ENCODE assay signal across 8 cellular contexts in the genomic region with DNA sequence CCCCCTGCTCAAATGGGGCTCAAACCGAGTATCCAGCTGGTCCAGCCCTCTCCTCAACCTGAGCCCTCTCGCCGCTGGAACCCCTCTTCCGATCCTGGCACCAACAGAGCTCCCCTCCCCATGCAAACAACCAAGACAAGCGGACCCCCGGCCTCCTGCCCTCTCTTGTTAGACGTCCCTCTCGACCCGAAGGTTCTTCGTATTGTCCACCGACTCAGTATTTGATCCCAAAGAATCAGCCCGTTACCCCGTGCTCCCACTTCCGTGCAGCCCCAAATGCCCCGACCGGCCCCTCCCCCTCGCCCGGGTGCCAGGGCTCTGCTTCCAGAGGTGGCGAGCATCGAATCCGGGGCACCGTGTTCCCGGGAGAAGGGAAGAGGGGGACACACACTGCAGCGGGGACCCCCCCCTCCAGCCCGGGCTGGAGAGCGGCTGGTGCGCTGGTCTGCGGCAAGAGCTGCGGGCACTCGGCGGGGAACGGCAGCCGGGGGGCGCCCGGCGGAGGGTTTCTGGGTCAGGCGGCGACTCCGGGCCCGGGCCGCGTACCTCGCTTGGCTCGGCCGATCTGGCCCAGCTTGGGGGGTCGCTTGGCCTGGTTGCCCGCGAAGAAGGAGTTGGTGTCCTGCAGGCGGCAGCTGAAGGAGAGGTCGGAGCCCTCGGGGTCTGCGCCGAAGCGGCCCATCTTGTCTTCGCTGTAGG. TPM values are rescaled to one million over a fixed set of nuclear protein-coding genes. Genes with fewer than 3 reads are reported as not detected.
DNase-seq lines count a peak whose midpoint lies in the region; ATAC-seq, FAIRE-seq and TF ChIP-seq lines count a peak whose summit lies in the region.

No MANE protein-coding gene starts in this region.

- H3K4me2 ChIP-seq in SK-N-SH: peak overlapping the region; percentile 95

- H3K27me3 Mint-ChIP-seq in activated CD4-positive, alpha-beta T cell treated with anti-CD3 and anti-CD28 coated beads for 36 hours: peaks cover 28% of the 10 kb centered on the region

- POLR2A ChIA-PET in activated CD4-positive, alpha-beta T cell treated with anti-CD3 and anti-CD28 coated beads for 36 hours (lab: Charles Lee): no interaction called here
- POLR2A ChIA-PET in SK-N-SH (lab: Yijun Ruan, JAX): interaction anchor here (1.2 to 1.4 kb wide), 2 partner anchors 102 to 376 kb away, joined by 3 read pairs; a partner anchor contains a TSS
- POLR2A ChIA-PET in GM10248 (lab: Yijun Ruan, JAX): interaction anchor here (0.6 kb wide), 1 partner anchor 26 kb away, joined by 6 read pairs; no protein-coding TSS in a partner anchor

- H3K36me3 ChIP-seq in SK-N-SH (replicated peaks in 1 of 2; ENCODE audit: control insufficient read depth in 1 of 2, insufficient read depth in 2 of 2, low read length in 1 of 2): no peaks in the 10 kb centered on the region
- H3K36me3 ChIP-seq in esophagus squamous epithelium: peaks cover 0 to 16% (median 4%) of the 10 kb centered on the region in 3 donors
- H3K36me3 ChIP-seq in small intestine (ENCODE audit: control insufficient read depth in 2 of 2, insufficient read depth in 2 of 2, low read length in 2 of 2): no peaks in the 10 kb centered on the region

- intact Hi-C loops in activated CD4-positive, alpha-beta T cell treated with anti-CD3 and anti-CD28 coated beads for 36 hours (cut with DNase I, micrococcal nuclease): loop anchor here (1.0 to 10.0 kb wide), 5 partner anchors 10 to 836 kb away; a partner anchor contains a TSS
- intact Hi-C loops in esophagus squamous epithelium (cut with DNase I): no loop called here

- 3% methylated on average over 15 of the region's 55 CpGs for WGBS in SK-N-SH (ENCODE audit: low lambda C conversion rate)
- 3 to 5% methylated on average over 9 to 15 of the region's 55 CpGs for WGBS in esophagus squamous epithelium, 2 donors
- WGBS in small intestine, 3 donors: 1 to 2% (median 2%) methylated on average over 49 to 55 of the region's 55 CpGs

- H3K9me3 Mint-ChIP-seq in activated CD4-positive, alpha-beta T cell treated with anti-CD3 and anti-CD28 coated beads for 36 hours (ENCODE audit: low read depth): no peaks in the 10 kb centered on the region

- no peak for TF ChIP-seq RAD21 in SK-N-SH (IDR thresholded peaks at IDR 0.05; ENCODE audit: low read length)

- H3K4me1 Mint-ChIP-seq in activated CD4-positive, alpha-beta T cell treated with anti-CD3 and anti-CD28 coated beads for 36 hours: peaks cover 23% of the 10 kb centered on the region

- no peaks in the 10 kb centered on the region for H3K9me2 ChIP-seq in SK-N-SH

- peak overlapping the region; percentile 81 for H2AFZ ChIP-seq in SK-N-SH (ENCODE audit: low read depth)

- no peaks in the 10 kb centered on the region for H3K79me2 ChIP-seq in SK-N-SH (ENCODE audit: insufficient read depth)

- H3K4me3 ChIP-seq in SK-N-SH (ENCODE audit: low read depth in 2 of 2, low read length in 1 of 2): peak overlapping the region; percentile 54 to 80
- H3K4me3 ChIP-seq in esophagus squamous epithelium: peak overlapping the region; percentile 35 to 70 (median 46)
- peak overlapping the region; percentile 48 to 57 for H3K4me3 ChIP-seq in small intestine (ENCODE audit: low read depth in 1 of 2, low read length in 2 of 2)

- TF ChIP-seq EP300 in SK-N-SH (IDR thresholded peaks at IDR 0.05; ENCODE audit: borderline replicate concordance in 1 of 2, low read depth in 1 of 2, low read length in 1 of 2): no peak

- peaks cover 0 to 22% of the 10 kb centered on the region in 2 experiments; a peak in 1 of 4 replicates for H3K4me1 ChIP-seq in SK-N-SH (ENCODE audit: control insufficient read depth in 1 of 2, insufficient read depth in 2 of 2, low read depth in 1 of 2, low read length in 1 of 2)
- peaks cover 23 to 37% (median 31%) of the 10 kb centered on the region in 3 donors for H3K4me1 ChIP-seq in esophagus squamous epithelium
- H3K4me1 ChIP-seq in small intestine (ENCODE audit: control insufficient read depth in 2 of 2, insufficient read depth in 1 of 2, low read depth in 1 of 2, low read length in 1 of 2): peaks cover 0 to 11% of the 10 kb centered on the region in 2 donors

- H3K36me3 Mint-ChIP-seq in activated CD4-positive, alpha-beta T cell treated with anti-CD3 and anti-CD28 coated beads for 36 hours (ENCODE audit: low read depth): peaks cover 12% of the 10 kb centered on the region

- TF ChIP-seq CTCF in SK-N-SH (IDR thresholded peaks at IDR 0.05): no peak
- TF ChIP-seq CTCF in esophagus squamous epithelium (IDR thresholded peaks at IDR 0.05): no peak
- no peak for TF ChIP-seq CTCF in GM10248 (IDR thresholded peaks at IDR 0.05; ENCODE audit: control extremely low read depth, extremely low read depth, low read depth, missing control alignments)

- CTCF ChIA-PET in activated CD4-positive, alpha-beta T cell treated with anti-CD3 and anti-CD28 coated beads for 36 hours (lab: Charles Lee): interaction anchor here (0.6 to 2.0 kb wide), 4 partner anchors 10 to 555 kb away, joined by 3 to 10 read pairs (median 6); a partner anchor contains a TSS
- CTCF ChIA-PET in SK-N-SH (lab: Yijun Ruan, JAX) (interaction anchor here (1.0 to 4.1 kb wide), 6 partner anchors 11 to 365 kb away, joined by 3 to 25 read pairs (median 6); a partner anchor contains a TSS), GM10248 (lab: Yijun Ruan, JAX) (interaction anchor here (1.1 to 1.5 kb wide), 3 partner anchors 9 to 34 kb away, joined by 4 read pairs; no protein-coding TSS in a partner anchor)

- peak overlapping the region; percentile 73 for H3K4me3 Mint-ChIP-seq in activated CD4-positive, alpha-beta T cell treated with anti-CD3 and anti-CD28 coated beads for 36 hours

- H3K9me3 ChIP-seq in SK-N-SH: no peaks in the 10 kb centered on the region
- no peaks in the 10 kb centered on the region for H3K9me3 ChIP-seq in esophagus squamous epithelium
- no peaks in the 10 kb centered on the region for H3K9me3 ChIP-seq in small intestine (ENCODE audit: control insufficient read depth, low read depth)

- no peak for TF ChIP-seq POLR2A in esophagus squamous epithelium (IDR thresholded peaks at IDR 0.05)

- ATAC-seq in activated CD4-positive, alpha-beta T cell treated with anti-CD3 and anti-CD28 coated beads for 36 hours: no peak
- ATAC-seq in HG03196 (IDR thresholded peaks at IDR 0.05; ENCODE audit: unreplicated experiment) (no peak), GM21619 (IDR thresholded peaks at IDR 0.05; ENCODE audit: unreplicated experiment) (no peak)

- peaks cover 24% of the 10 kb centered on the region for H4K20me1 ChIP-seq in SK-N-SH (ENCODE audit: insufficient read depth)

- H3K27ac ChIP-seq in SK-N-SH (ENCODE audit: low read depth in 2 of 2, low read length in 1 of 2) (peak overlapping the region; percentile 28 to 50; a peak in 2 of 4 replicates), esophagus squamous epithelium (no peak overlapping the region), small intestine (ENCODE audit: low read depth in 1 of 2, low read length in 1 of 2) (no peak overlapping the region)

- no peak overlapping the region for H3K27ac Mint-ChIP-seq in activated CD4-positive, alpha-beta T cell treated with anti-CD3 and anti-CD28 coated beads for 36 hours

- DNase-seq in activated CD4-positive, alpha-beta T cell treated with anti-CD3 and anti-CD28 coated beads for 36 hours: no peak
- DNase-seq in activated CD4-positive, alpha-beta T cell treated with anti-CD3 and anti-CD28 coated beads for 48 hours: no peak
- DNase-seq in SK-N-SH: peak; percentile 76
- no peak for DNase-seq in esophagus squamous epithelium (lab: John Stamatoyannopoulos, UW)
- no peak for DNase-seq in small intestine
- no peak for DNase-seq in GM10248 (ENCODE audit: extremely low spot score)

- H3K9ac ChIP-seq in SK-N-SH: peak overlapping the region; percentile 17; the same call in 1 of the 2 replicates

- H3K27me3 ChIP-seq in SK-N-SH (ENCODE audit: insufficient read depth) (no peaks in the 10 kb centered on the region), esophagus squamous epithelium (peaks cover 17 to 77% (median 21%) of the 10 kb centered on the region in 4 donors), small intestine (ENCODE audit: control insufficient read depth in 2 of 2, insufficient read depth in 2 of 2, low read length in 2 of 2) (peaks cover 0 to 23% of the 10 kb centered on the region in 2 donors)

- no peak for FAIRE-seq in small intestine (lab: Jason Lieb, UNC)

- H3F3A ChIP-seq in SK-N-SH (replicated peaks; ENCODE audit: insufficient read depth): peaks cover 4% of the 10 kb centered on the region

RNA-seq across cellular contexts. Expression of a gene that starts 0.6 kb away (rescaled TPM):
- total RNA-seq in activated CD4-positive, alpha-beta T cell treated with anti-CD3 and anti-CD28 coated beads for 36 hours: under 1 TPM; 0.18 to 0.25 TPM
- 0.89 and 2.2 TPM in 2 replicates for polyA plus RNA-seq in SK-N-SH (2012; rRNA removed)
- polyA plus RNA-seq in SK-N-SH (2012; cell fraction: cytosol; rRNA removed): 1.7 and 2.4 TPM in 2 replicates
- polyA plus RNA-seq in SK-N-SH (2012; cell fraction: nucleus; rRNA removed): 1.2 and 1.8 TPM in 2 replicates
- total RNA-seq in esophagus squamous epithelium: not detected
- under 1 TPM in 1 of 3 donors, not detected in 2; 0.72 TPM for polyA plus RNA-seq in small intestine

RNA-seq across cellular contexts. Expression of a gene that starts 11.2 kb away (rescaled TPM):
- 1 to 10 TPM; 4.8 to 5.8 TPM for total RNA-seq in activated CD4-positive, alpha-beta T cell treated with anti-CD3 and anti-CD28 coated beads for 36 hours
- polyA plus RNA-seq in SK-N-SH (2012; rRNA removed): 7.2 and 9.3 TPM in 2 replicates
- 6.1 and 7.2 TPM in 2 replicates for polyA plus RNA-seq in SK-N-SH (2012; cell fraction: cytosol; rRNA removed)
- 3.6 and 4.6 TPM in 2 replicates for polyA plus RNA-seq in SK-N-SH (2012; cell fraction: nucleus; rRNA removed)
- total RNA-seq in esophagus squamous epithelium: 10 to 100 TPM in 2 of 4 donors, 1 to 10 TPM in 2; 8.1 to 13.4 (median 10.3) TPM
- 1 to 10 TPM; 8.1 to 9.7 (median 8.1) TPM for polyA plus RNA-seq in small intestine

RNA-seq across cellular contexts. Expression of a gene that starts 12.0 kb away (rescaled TPM):
- total RNA-seq in activated CD4-positive, alpha-beta T cell treated with anti-CD3 and anti-CD28 coated beads for 36 hours: 10 to 100 TPM; 39.9 to 40.9 TPM
- polyA plus RNA-seq in SK-N-SH (2012; rRNA removed): 66.0 and 71.4 TPM in 2 replicates
- polyA plus RNA-seq in SK-N-SH (2012; cell fraction: cytosol; rRNA removed): 31.2 and 49.1 TPM in 2 replicates
- polyA plus RNA-seq in SK-N-SH (2012; cell fraction: nucleus; rRNA removed): 92.0 and 100 TPM in 2 replicates
- 10 to 100 TPM; 45.8 to 63.9 (median 54.6) TPM for total RNA-seq in esophagus squamous epithelium
- 10 to 100 TPM; 13.0 to 48.4 (median 16.2) TPM for polyA plus RNA-seq in small intestine

RNA-seq across cellular contexts. Expression of a gene that starts 15.1 kb away (rescaled TPM):
- total RNA-seq in activated CD4-positive, alpha-beta T cell treated with anti-CD3 and anti-CD28 coated beads for 36 hours: not detected
- polyA plus RNA-seq in SK-N-SH (2012; rRNA removed) (0.03 and 0.16 TPM in 2 replicates), small intestine (1 to 10 TPM in 1 of 3 donors, not detected in 2; 2.1 TPM)
- polyA plus RNA-seq in SK-N-SH (2012; cell fraction: cytosol; rRNA removed): 0.03 TPM in 1 of 2 replicates, not detected in the other
- 0.11 and 0.18 TPM in 2 replicates for polyA plus RNA-seq in SK-N-SH (2012; cell fraction: nucleus; rRNA removed)
- not detected for total RNA-seq in esophagus squamous epithelium

RNA-seq across cellular contexts. Expression of a gene that starts 31.3 kb away (rescaled TPM):
- total RNA-seq in activated CD4-positive, alpha-beta T cell treated with anti-CD3 and anti-CD28 coated beads for 36 hours: not detected
- polyA plus RNA-seq in SK-N-SH (2012; rRNA removed) (0.08 and 0.19 TPM in 2 replicates), small intestine (1 to 10 TPM; 1.4 to 3.2 (median 1.8) TPM)
- polyA plus RNA-seq in SK-N-SH (2012; cell fraction: cytosol; rRNA removed): 0.05 and 0.20 TPM in 2 replicates
- 0.98 and 1.8 TPM in 2 replicates for polyA plus RNA-seq in SK-N-SH (2012; cell fraction: nucleus; rRNA removed)
- total RNA-seq in esophagus squamous epithelium: under 1 TPM in 1 of 4 donors, not detected in 3; 0.22 TPM

Comparison
In these comparisons a context has a peak if more than half of its experiments do, and no peak if none do; other contexts are left out.
1. H3K27ac ChIP-seq: peak in SK-N-SH (2 of 2); none in esophagus squamous epithelium (0 of 4) and small intestine (0 of 2).
2. Peak in every context shown above with its lines, with median percentiles within 50 percentile points of each other: H3K4me3 ChIP-seq.